13 cellular contexts compared by ENCODE assay signal in genomic region chr14:100106661-100107112, GRCh38. TPM values are rescaled to one million over a fixed set of nuclear protein-coding genes. Genes with fewer than 3 reads are reported as not detected.
A peak's percentile ranks its signal among the peaks of the same experiment; 100 is the strongest.
DNase-seq lines count a peak whose midpoint lies in the region; ATAC-seq, FAIRE-seq and TF ChIP-seq lines count a peak whose summit lies in the region.
"Had no signal": no experiment of that assay in that cellular context is flagged by ENCODE, and none has a peak within 500 bp of the region (broad histone marks: within the 10 kb centered on the region; RNA-seq: fewer than 3 reads in every experiment).

No MANE protein-coding gene starts in this region.

- no peaks in the 10 kb centered on the region for H3K36me3 Mint-ChIP-seq in MCF 10A (ENCODE audit: insufficient read depth, unreplicated experiment)
- peaks cover 72% of the 10 kb centered on the region for H3K36me3 Mint-ChIP-seq in activated naive CD8-positive, alpha-beta T cell treated with anti-CD3 and anti-CD28 coated beads for 36 hours

- H3K4me3 ChIP-seq in breast epithelium (no peak overlapping the region), kidney (ENCODE audit: low read length in 2 of 2) (no peak overlapping the region), upper lobe of right lung (no peak overlapping the region)
- H3K4me3 ChIP-seq: prostate gland had no signal

- no peak overlapping the region for H3K27ac Mint-ChIP-seq in MCF 10A (ENCODE audit: low read depth, unreplicated experiment)
- peak overlapping the region; percentile 94 for H3K27ac Mint-ChIP-seq in activated naive CD8-positive, alpha-beta T cell treated with anti-CD3 and anti-CD28 coated beads for 36 hours

- TF ChIP-seq CTCF in breast epithelium (IDR thresholded peaks at IDR 0.05) (no peak), MCF 10A (IDR thresholded peaks at IDR 0.05; ENCODE audit: unreplicated experiment) (no peak), kidney (IDR thresholded peaks at IDR 0.05; ENCODE audit: borderline replicate concordance, extremely low read depth, insufficient read depth) (no peak), upper lobe of right lung (IDR thresholded peaks at IDR 0.05) (no peak)

- H3K27ac ChIP-seq in breast epithelium = peak overlapping the region; percentile 45 to 46
- H3K27ac ChIP-seq in kidney (ENCODE audit: low read depth in 2 of 2, low read length in 2 of 2) = no peak overlapping the region
- peak overlapping the region; percentile 61 for H3K27ac ChIP-seq in upper lobe of right lung
- H3K27ac ChIP-seq: KMS-11, prostate gland had no signal

- intact Hi-C loops in breast epithelium (cut with DNase I; ENCODE audit: low total_unique reads) (loop anchor here (5.0 kb wide), 1 partner anchor 124 kb away; no protein-coding TSS in a partner anchor), MCF 10A (cut with micrococcal nuclease) (no loop called here), kidney (cut with DNase I) (loop anchor here (5.0 kb wide), 1 partner anchor 124 kb away; no protein-coding TSS in a partner anchor), upper lobe of right lung (cut with DNase I) (loop anchor here (10.0 kb wide), 1 partner anchor 122 kb away; no protein-coding TSS in a partner anchor)

- peak; percentile 69 for ATAC-seq in upper lobe of right lung

- POLR2A ChIA-PET in MCF 10A (lab: Yijun Ruan, JAX) = interaction anchor here (1.3 to 2.7 kb wide), 3 partner anchors 10 to 75 kb away, joined by 3 to 18 read pairs (median 5); no protein-coding TSS in a partner anchor

- CTCF ChIA-PET in MCF 10A (lab: Yijun Ruan, JAX) = interaction anchor here (0.5 to 10.9 kb wide), 5 partner anchors 9 to 152 kb away, joined by 3 to 188 read pairs (median 4); no protein-coding TSS in a partner anchor

- no peak for TF ChIP-seq POLR2A in breast epithelium (IDR thresholded peaks at IDR 0.05)

- H3K9me3 Mint-ChIP-seq in MCF 10A (ENCODE audit: unreplicated experiment) = no peaks in the 10 kb centered on the region
- no peaks in the 10 kb centered on the region for H3K9me3 Mint-ChIP-seq in activated naive CD8-positive, alpha-beta T cell treated with anti-CD3 and anti-CD28 coated beads for 36 hours

- no peaks in the 10 kb centered on the region for H3K27me3 Mint-ChIP-seq in MCF 10A (ENCODE audit: insufficient read depth, unreplicated experiment)
- no peaks in the 10 kb centered on the region for H3K27me3 Mint-ChIP-seq in activated naive CD8-positive, alpha-beta T cell treated with anti-CD3 and anti-CD28 coated beads for 36 hours

- peaks cover 0 to 35% of the 10 kb centered on the region in 2 donors for H3K4me1 ChIP-seq in breast epithelium
- peaks cover 5 to 25% of the 10 kb centered on the region in 2 donors for H3K4me1 ChIP-seq in kidney (ENCODE audit: control insufficient read depth in 1 of 2, insufficient read depth in 1 of 2, low read depth in 1 of 2, low read length in 2 of 2)
- H3K4me1 ChIP-seq in upper lobe of right lung = peaks cover 61% of the 10 kb centered on the region

- peaks cover 44% of the 10 kb centered on the region for H3K4me1 Mint-ChIP-seq in MCF 10A (ENCODE audit: insufficient read depth, unreplicated experiment)
- H3K4me1 Mint-ChIP-seq in activated naive CD8-positive, alpha-beta T cell treated with anti-CD3 and anti-CD28 coated beads for 36 hours = peaks cover 76% of the 10 kb centered on the region

- no peaks in the 10 kb centered on the region for H3K36me3 ChIP-seq in breast epithelium
- H3K36me3 ChIP-seq in kidney (ENCODE audit: control insufficient read depth in 1 of 2, insufficient read depth in 2 of 2, low read length in 2 of 2) = no peaks in the 10 kb centered on the region
- peaks cover 4% of the 10 kb centered on the region for H3K36me3 ChIP-seq in upper lobe of right lung
- H3K36me3 ChIP-seq: prostate gland had no signal

- no peak for FAIRE-seq in kidney (lab: Jason Lieb, UNC)
- FAIRE-seq: H1 had no signal

- DNase-seq in breast epithelium (ENCODE audit: low spot score in 2 of 2) (peak in 1 of 2 donors; percentile 19), MCF 10A (ENCODE audit: unreplicated experiment) (no peak), kidney (peak; percentile 51), upper lobe of right lung (no peak), islet precursor cell (no peak), epidermal melanocyte (ENCODE audit: insufficient read length, low spot score) (no peak), DMS53 treated with DMSO at 0.1 percent for 48 hours (lab: John Stamatoyannopoulos, UW; ENCODE audit: unreplicated experiment) (no peak)
- DNase-seq in activated naive CD8-positive, alpha-beta T cell treated with anti-CD3 and anti-CD28 coated beads for 36 hours = no peak
- DNase-seq: cerebellar nuclear complex, foreskin fibroblast had no signal

- H3K27me3 ChIP-seq in breast epithelium (no peaks in the 10 kb centered on the region), upper lobe of right lung (no peaks in the 10 kb centered on the region)

- H3K9ac ChIP-seq in kidney (ENCODE audit: low read length in 2 of 2) = no peak overlapping the region
- H3K9ac ChIP-seq: KMS-11 had no signal

- H3K4me3 Mint-ChIP-seq in MCF 10A (ENCODE audit: unreplicated experiment) = no peak overlapping the region
- H3K4me3 Mint-ChIP-seq in activated naive CD8-positive, alpha-beta T cell treated with anti-CD3 and anti-CD28 coated beads for 36 hours = peak overlapping the region; percentile 56

- no TSS peak for BruUV-seq in MCF 10A (replicated peaks; lab: Mats Ljungman, UMichigan)

- H3K9me3 ChIP-seq in breast epithelium (no peaks in the 10 kb centered on the region), kidney (ENCODE audit: control insufficient read depth in 1 of 2, low read length in 2 of 2) (no peaks in the 10 kb centered on the region), upper lobe of right lung (no peaks in the 10 kb centered on the region)
- H3K9me3 ChIP-seq: prostate gland had no signal

RNA-seq across cellular contexts. Expression of gene EVL, which starts 41.5 kb away (rescaled TPM):
- 100 to 1,000 TPM in 2 of 3 donors, 10 to 100 TPM in 1; 50.7 to 116 (median 107) TPM for total RNA-seq in breast epithelium
- 52.5 and 55.4 TPM in 2 replicates for total RNA-seq in MCF 10A (2022)
- 100 to 1,000 TPM; 225 to 236 TPM for total RNA-seq in activated naive CD8-positive, alpha-beta T cell treated with anti-CD3 and anti-CD28 coated beads for 36 hours
- total RNA-seq in kidney = 84.1 TPM
- polyA plus RNA-seq in kidney (ENCODE audit: insufficient read depth, low read depth, low replicate concordance) = 54.8 TPM
- 206 TPM for total RNA-seq in upper lobe of right lung

RNA-seq across cellular contexts. Expression of gene DEGS2, which starts 52.8 kb away (rescaled TPM):
- total RNA-seq in breast epithelium (10 to 100 TPM in 2 of 3 donors, 1 to 10 TPM in 1; 1.1 to 12.0 (median 10.2) TPM), MCF 10A (2022) (0.07 and 0.39 TPM in 2 replicates), kidney (28.7 TPM), upper lobe of right lung (1.7 TPM)
- total RNA-seq in activated naive CD8-positive, alpha-beta T cell treated with anti-CD3 and anti-CD28 coated beads for 36 hours = 1 to 10 TPM; 1.6 to 1.8 TPM
- polyA plus RNA-seq in kidney (ENCODE audit: insufficient read depth, low read depth, low replicate concordance) = 25.1 TPM

Comparison
In these comparisons a context has a peak if more than half of its experiments do, and no peak if none do; other contexts are left out.
1. H3K27ac ChIP-seq: peak in breast epithelium (2 of 2) and upper lobe of right lung (single experiment); none in kidney (0 of 2).